Comparison of ENCODE assay signal across 4 cellular contexts in genomic region chrX:120020305-120020704, GRCh38. TPM values are rescaled to one million over a fixed set of nuclear protein-coding genes. Genes with fewer than 3 reads are reported as not detected.
"Had no signal": no experiment of that assay in that cellular context is flagged by ENCODE, and none has a peak within 500 bp of the region (broad histone marks: within the 10 kb centered on the region; RNA-seq: fewer than 3 reads in every experiment).

No MANE protein-coding gene starts in this region.

- H3K4me3 ChIP-seq: GM12878 had no signal

- ATAC-seq: GM12878 had no signal

- DNase-seq: GDM1, GF-D8 had no signal

RNA-seq across cellular contexts. Expression of gene RHOXF2B, which starts 57.2 kb away (rescaled TPM):
- total RNA-seq: G401 had no signal
